Comparison of ENCODE assay signal across 1 cellular context in the genomic region with DNA sequence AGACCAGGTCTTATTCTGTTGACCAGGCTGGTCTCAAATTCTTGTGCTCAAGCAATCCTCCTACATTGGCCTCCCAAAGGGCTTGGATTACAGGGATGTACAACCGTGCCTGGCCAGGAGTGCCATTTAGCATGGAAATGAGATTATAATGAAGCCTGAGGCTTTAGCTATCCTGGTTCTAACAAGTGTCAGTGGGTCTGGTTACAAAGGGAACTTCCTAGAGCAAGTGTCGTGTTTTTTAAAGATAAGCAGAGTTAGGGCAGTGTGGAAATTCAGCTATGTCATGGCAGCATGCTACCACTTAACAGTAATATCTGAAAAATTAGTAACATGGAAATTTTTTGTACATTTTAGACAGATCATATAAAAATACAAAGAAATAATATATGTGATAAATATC.
A peak's percentile ranks its signal among the peaks of the same experiment; 100 is the strongest.
DNase-seq lines count a peak whose midpoint lies in the region; ATAC-seq, FAIRE-seq and TF ChIP-seq lines count a peak whose summit lies in the region.
"Not testable (repeated sequence)": the region's sequence is repeated elsewhere in the genome, so short reads cannot be mapped to it uniquely, and the experiment has no call there.

No MANE protein-coding gene starts in this region.

- FAIRE-seq in K562 (lab: Jason Lieb, UNC) = not testable (repeated sequence)

- not testable (repeated sequence) for H3K27me3 ChIP-seq in K562 (ENCODE audit: control insufficient read depth in 2 of 2, insufficient read depth in 2 of 2, low read length in 2 of 2)

- intact Hi-C loops in K562 (cut with micrococcal nuclease) = not testable (repeated sequence)

- H3K9me3 ChIP-seq in K562 (replicated peaks; ENCODE audit: control insufficient read depth, insufficient read depth, low read depth, low read length) = not testable (repeated sequence)

- BruUV-seq in K562 (replicated peaks; lab: Mats Ljungman, UMichigan) = not testable (repeated sequence)

- H3K9me1 ChIP-seq in K562 (ENCODE audit: control insufficient read depth, insufficient read depth, low read length) = not testable (repeated sequence)

- not testable (repeated sequence) for H3K9ac ChIP-seq in K562 (ENCODE audit: insufficient read depth in 1 of 2, low read depth in 2 of 2, low read length in 2 of 2)

- H4K20me1 ChIP-seq in K562 (replicated peaks; ENCODE audit: control insufficient read depth, insufficient read depth, low read length) = not testable (repeated sequence)

- CTCF ChIA-PET in K562 (lab: Yijun Ruan, JAX; ENCODE audit: low intra/inter-chr PET ratio) = not testable (repeated sequence)

- not testable (repeated sequence) for TF ChIP-seq CTCF in K562 (IDR thresholded peaks at IDR 0.05 in 2 of 3, conservative IDR thresholded peaks at IDR 0.05 in 1 of 3; ENCODE audit: insufficient read depth in 2 of 3, low read depth in 1 of 3, low read length in 3 of 3)

- not testable (repeated sequence) for TF ChIP-seq EP300 in K562 (IDR thresholded peaks at IDR 0.05; ENCODE audit: low read length)

- H3K4me1 ChIP-seq in K562 (replicated peaks in 1 of 2; ENCODE audit: control insufficient read depth in 2 of 2, insufficient read depth in 2 of 2, low read length in 2 of 2) = not testable (repeated sequence)

- H3K79me2 ChIP-seq in K562 (ENCODE audit: control insufficient read depth, insufficient read depth, low read length) = not testable (repeated sequence)

- in situ Hi-C loops in K562 (cut with MboI) = not testable (repeated sequence)

- POLR2A ChIA-PET in K562 (lab: Yijun Ruan, JAX) = not testable (repeated sequence)

- not testable (repeated sequence) for H3K27ac ChIP-seq in K562 (ENCODE audit: extremely low read depth, low read depth, low read length)

- not testable (repeated sequence) for H3K4me3 ChIP-seq in K562

- no CpG with 5 or more reads among the region's 2 CpGs for WGBS in K562 (ENCODE audit: insufficient coverage, low coverage, missing lambda C conversion rate)

- H3K4me2 ChIP-seq in K562 (ENCODE audit: insufficient read depth, low read length) = not testable (repeated sequence)

- not testable (repeated sequence) for TF ChIP-seq POLR2A in K562 (conservative IDR thresholded peaks at IDR 0.05)

- peak; percentile 95 for ATAC-seq in K562

- not testable (repeated sequence) for TF ChIP-seq RAD21 in K562 (CRISPR knock-in tag; conservative IDR thresholded peaks at IDR 0.05 in 1 of 2, IDR thresholded peaks at IDR 0.05 in 1 of 2)

- not testable (repeated sequence) for H3K36me3 ChIP-seq in K562 (ENCODE audit: control insufficient read depth, insufficient read depth, low read length)

- not testable (repeated sequence) for H2AFZ ChIP-seq in K562 (ENCODE audit: low read depth, low read length)

- DNase-seq in K562 (ENCODE audit: extremely low read depth in 1 of 4, low spot score in 3 of 4) = not testable (repeated sequence)
